ENCODE assay signal across 14 cellular contexts in genomic region chr7:133827707-133828580, GRCh38.
DNase-seq lines count a peak whose midpoint lies in the region; ATAC-seq, FAIRE-seq and TF ChIP-seq lines count a peak whose summit lies in the region.
"Had no signal": no experiment of that assay in that cellular context is flagged by ENCODE, and none has a peak within 500 bp of the region (broad histone marks: within the 10 kb centered on the region; RNA-seq: fewer than 3 reads in every experiment).

No MANE protein-coding gene starts in this region.

- ATAC-seq in GM19463 (IDR thresholded peaks at IDR 0.05; ENCODE audit: unreplicated experiment) = peak; percentile 92
- ATAC-seq in HG03108 (IDR thresholded peaks at IDR 0.05; ENCODE audit: unreplicated experiment) = peak; percentile 74
- ATAC-seq: activated T-cell treated with anti-CD3 and anti-CD28 coated beads, Interleukin-2, amount 50 U/mL, for 4 hours had no signal

- FAIRE-seq in GM12891 (lab: Jason Lieb, UNC) = no peak

- no peak for TF ChIP-seq POLR2A in GM12891 (IDR thresholded peaks at IDR 0.05; ENCODE audit: low read depth, low read length)

- no peak for DNase-seq in GM12891 (ENCODE audit: insufficient read length, low spot score)
- DNase-seq in fibroblast of villous mesenchyme (ENCODE audit: low read depth) = peak; percentile 10
- DNase-seq in activated naive CD4-positive, alpha-beta T cell treated with Interleukin-2 at 50 U/mL for 16 hours = no peak
- DNase-seq in NCI-H510A (lab: John Stamatoyannopoulos, UW) = no peak
- DNase-seq in COR-L47 (lab: John Stamatoyannopoulos, UW) = no peak
- DNase-seq in NCI-H2081 (lab: John Stamatoyannopoulos, UW) = no peak
- DNase-seq: activated T-cell treated with anti-CD3 and anti-CD28 coated beads, Interleukin-2, amount 50 U/mL, for 4 hours; effector CD4-positive, alpha-beta T cell; NCI-H1048; ovary; stimulated activated naive CD4-positive, alpha-beta T cell treated with Interleukin-2 at 50 U/mL for 16 hours had no signal

- TF ChIP-seq CTCF in fibroblast of villous mesenchyme (IDR thresholded peaks at IDR 0.05; ENCODE audit: insufficient read depth, low read depth, low read length) = no peak

- H3K4me3 ChIP-seq in fibroblast of villous mesenchyme (ENCODE audit: low read depth, low read length) = no peak overlapping the region
- H3K4me3 ChIP-seq: ovary, SJSA1 had no signal

TF ChIP-seq in GM12891, 5 proteins besides CTCF, POLR2A, EP300 and RAD21:
- TF ChIP-seq TAF1 (IDR thresholded peaks at IDR 0.05; ENCODE audit: low read depth, low read length) (no peak), POLR2AphosphoS5 (IDR thresholded peaks at IDR 0.05; ENCODE audit: low read depth, low read length) (no peak), POU2F2 (IDR thresholded peaks at IDR 0.05; ENCODE audit: low read depth, low read length) (no peak), SPI1 (IDR thresholded peaks at IDR 0.05; ENCODE audit: low read depth, low read length) (peak; percentile 23; the same call in 1 of the 2 replicates)
